8 cellular contexts compared by ENCODE assay signal in the genomic region with DNA sequence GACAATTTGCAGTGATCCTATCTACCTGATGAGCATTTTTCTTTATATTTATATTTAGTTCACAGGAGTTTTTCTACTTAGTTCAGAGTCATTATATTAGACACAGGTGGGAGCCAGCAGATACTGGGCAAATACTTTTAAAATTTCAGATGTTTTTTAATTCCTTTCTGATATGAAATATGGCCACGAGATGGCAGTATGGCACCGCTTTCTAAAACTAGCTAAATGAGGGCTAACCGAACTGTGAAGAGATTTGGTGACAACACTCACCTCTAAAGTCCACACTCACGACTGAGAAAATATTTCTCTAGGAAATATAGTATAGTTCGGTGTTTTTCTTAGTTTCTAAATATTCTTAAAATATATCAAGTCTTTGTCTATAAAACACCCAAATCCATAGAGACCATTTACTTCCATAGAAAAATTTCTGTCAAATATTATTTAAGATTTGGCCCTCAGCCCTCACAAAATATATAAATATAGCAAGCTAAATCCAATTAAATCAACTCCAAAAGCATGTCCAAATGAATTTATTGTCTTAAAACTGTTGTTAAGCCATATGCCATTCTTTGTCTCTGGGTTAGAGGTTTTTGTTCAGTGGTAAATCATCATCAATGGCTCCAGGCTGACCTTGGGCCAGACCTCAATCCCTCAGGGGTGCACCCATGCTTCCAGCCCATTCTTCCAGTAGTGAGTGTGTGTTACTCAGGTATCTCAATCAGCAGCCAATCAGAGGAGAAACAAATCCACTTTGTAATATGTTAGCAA.
DNase-seq lines count a peak whose midpoint lies in the region; ATAC-seq and TF ChIP-seq lines count a peak whose summit lies in the region.

No MANE protein-coding gene starts in this region.

- TF ChIP-seq CTCF in fibroblast of villous mesenchyme (IDR thresholded peaks at IDR 0.05; ENCODE audit: insufficient read depth, low read depth, low read length) (peak; percentile 59), progenitor cell of endocrine pancreas (IDR thresholded peaks at IDR 0.05; ENCODE audit: unreplicated experiment) (peak; percentile 74), uterus (IDR thresholded peaks at IDR 0.05) (peak; percentile 61 to 80 (median 76))

- H3K27ac ChIP-seq in uterus: no peak overlapping the region

- H3K36me3 ChIP-seq in uterus: no peaks in the 10 kb centered on the region

- H3K36me3 Mint-ChIP-seq in activated T-helper 1 cell treated with anti-CD3 and anti-CD28 coated beads, Interleukin-12 subunit alpha, Interleukin-12 subunit beta, Interleukin-2, Interleukin-4 antibody, amounts not matched to agents 30 ng/mL and 10 ng/mL and 1 ng/mL, durations not matched to agents 14 hours and 24 hours and 36 hours (ENCODE audit: low read depth): peaks cover 34% of the 10 kb centered on the region
- H3K36me3 Mint-ChIP-seq in progenitor cell of endocrine pancreas (ENCODE audit: insufficient read depth): peaks cover 17% of the 10 kb centered on the region

- ATAC-seq in GM21825 (IDR thresholded peaks at IDR 0.05; ENCODE audit: unreplicated experiment): no peak

- no peak for TF ChIP-seq EP300 in Ishikawa (IDR thresholded peaks at IDR 0.05; ENCODE audit: borderline replicate concordance)

- H3K9me3 Mint-ChIP-seq in activated T-helper 1 cell treated with anti-CD3 and anti-CD28 coated beads, Interleukin-12 subunit alpha, Interleukin-12 subunit beta, Interleukin-2, Interleukin-4 antibody, amounts not matched to agents 30 ng/mL and 10 ng/mL and 1 ng/mL, durations not matched to agents 14 hours and 24 hours and 36 hours: no peaks in the 10 kb centered on the region
- no peaks in the 10 kb centered on the region for H3K9me3 Mint-ChIP-seq in progenitor cell of endocrine pancreas (ENCODE audit: low read depth)

- TF ChIP-seq POLR2A in uterus (IDR thresholded peaks at IDR 0.05): no peak

- H3K27me3 ChIP-seq in uterus: no peaks in the 10 kb centered on the region

- DNase-seq in DMS153 (lab: John Stamatoyannopoulos, UW) (peak; percentile 3), RPMI8226 (peak; percentile 84), fibroblast of villous mesenchyme (ENCODE audit: low read depth) (peak; percentile 72), progenitor cell of endocrine pancreas (ENCODE audit: low spot score, unreplicated experiment) (peak; percentile 35), uterus (peak; percentile 33 to 60)
- peak; percentile 39 for DNase-seq in activated T-helper 1 cell treated with anti-CD3 and anti-CD28 coated beads, Interleukin-12 subunit alpha, Interleukin-12 subunit beta, Interleukin-2, Interleukin-4 antibody, amounts not matched to agents 30 ng/mL and 10 ng/mL and 1 ng/mL, durations not matched to agents 14 hours and 24 hours and 36 hours (ENCODE audit: low spot score)

- H3K27ac Mint-ChIP-seq in activated T-helper 1 cell treated with anti-CD3 and anti-CD28 coated beads, Interleukin-12 subunit alpha, Interleukin-12 subunit beta, Interleukin-2, Interleukin-4 antibody, amounts not matched to agents 30 ng/mL and 10 ng/mL and 1 ng/mL, durations not matched to agents 14 hours and 24 hours and 36 hours: no peak overlapping the region
- H3K27ac Mint-ChIP-seq in progenitor cell of endocrine pancreas: no peak overlapping the region

- no peaks in the 10 kb centered on the region for H3K4me1 ChIP-seq in uterus

- no peak overlapping the region for H3K4me3 Mint-ChIP-seq in activated T-helper 1 cell treated with anti-CD3 and anti-CD28 coated beads, Interleukin-12 subunit alpha, Interleukin-12 subunit beta, Interleukin-2, Interleukin-4 antibody, amounts not matched to agents 30 ng/mL and 10 ng/mL and 1 ng/mL, durations not matched to agents 14 hours and 24 hours and 36 hours
- no peak overlapping the region for H3K4me3 Mint-ChIP-seq in progenitor cell of endocrine pancreas (ENCODE audit: low read depth)

- H3K9me3 ChIP-seq in uterus: no peaks in the 10 kb centered on the region

- no peak overlapping the region for H3K4me3 ChIP-seq in fibroblast of villous mesenchyme (ENCODE audit: low read depth, low read length)
- H3K4me3 ChIP-seq in uterus: no peak overlapping the region

- H3K4me1 Mint-ChIP-seq in activated T-helper 1 cell treated with anti-CD3 and anti-CD28 coated beads, Interleukin-12 subunit alpha, Interleukin-12 subunit beta, Interleukin-2, Interleukin-4 antibody, amounts not matched to agents 30 ng/mL and 10 ng/mL and 1 ng/mL, durations not matched to agents 14 hours and 24 hours and 36 hours (ENCODE audit: low read depth): peaks cover 13% of the 10 kb centered on the region
- peaks cover 7% of the 10 kb centered on the region for H3K4me1 Mint-ChIP-seq in progenitor cell of endocrine pancreas (ENCODE audit: low read depth)

- TF ChIP-seq RAD21 in Ishikawa (IDR thresholded peaks at IDR 0.05; ENCODE audit: low read depth): peak; percentile 67

- no peaks in the 10 kb centered on the region for H3K27me3 Mint-ChIP-seq in activated T-helper 1 cell treated with anti-CD3 and anti-CD28 coated beads, Interleukin-12 subunit alpha, Interleukin-12 subunit beta, Interleukin-2, Interleukin-4 antibody, amounts not matched to agents 30 ng/mL and 10 ng/mL and 1 ng/mL, durations not matched to agents 14 hours and 24 hours and 36 hours (ENCODE audit: insufficient read depth)
- no peaks in the 10 kb centered on the region for H3K27me3 Mint-ChIP-seq in progenitor cell of endocrine pancreas

- intact Hi-C loops in activated T-helper 1 cell treated with anti-CD3 and anti-CD28 coated beads, Interleukin-12 subunit alpha, Interleukin-12 subunit beta, Interleukin-2, Interleukin-4 antibody, amounts not matched to agents 30 ng/mL and 10 ng/mL and 1 ng/mL, durations not matched to agents 14 hours and 24 hours and 36 hours (cut with micrococcal nuclease): loop anchor here (1.0 to 10.0 kb wide), 9 partner anchors 99 to 843 kb away; a partner anchor contains a TSS
- intact Hi-C loops in uterus (cut with DNase I; ENCODE audit: low total_unique reads): no loop called here

TF ChIP-seq in Ishikawa, 13 proteins besides CTCF, POLR2A, EP300 and RAD21:
- TF ChIP-seq EGR1 (IDR thresholded peaks at IDR 0.05) (no peak), TAF1 (IDR thresholded peaks at IDR 0.05; ENCODE audit: low read depth) (no peak)
- TF ChIP-seq, protein P1, sequence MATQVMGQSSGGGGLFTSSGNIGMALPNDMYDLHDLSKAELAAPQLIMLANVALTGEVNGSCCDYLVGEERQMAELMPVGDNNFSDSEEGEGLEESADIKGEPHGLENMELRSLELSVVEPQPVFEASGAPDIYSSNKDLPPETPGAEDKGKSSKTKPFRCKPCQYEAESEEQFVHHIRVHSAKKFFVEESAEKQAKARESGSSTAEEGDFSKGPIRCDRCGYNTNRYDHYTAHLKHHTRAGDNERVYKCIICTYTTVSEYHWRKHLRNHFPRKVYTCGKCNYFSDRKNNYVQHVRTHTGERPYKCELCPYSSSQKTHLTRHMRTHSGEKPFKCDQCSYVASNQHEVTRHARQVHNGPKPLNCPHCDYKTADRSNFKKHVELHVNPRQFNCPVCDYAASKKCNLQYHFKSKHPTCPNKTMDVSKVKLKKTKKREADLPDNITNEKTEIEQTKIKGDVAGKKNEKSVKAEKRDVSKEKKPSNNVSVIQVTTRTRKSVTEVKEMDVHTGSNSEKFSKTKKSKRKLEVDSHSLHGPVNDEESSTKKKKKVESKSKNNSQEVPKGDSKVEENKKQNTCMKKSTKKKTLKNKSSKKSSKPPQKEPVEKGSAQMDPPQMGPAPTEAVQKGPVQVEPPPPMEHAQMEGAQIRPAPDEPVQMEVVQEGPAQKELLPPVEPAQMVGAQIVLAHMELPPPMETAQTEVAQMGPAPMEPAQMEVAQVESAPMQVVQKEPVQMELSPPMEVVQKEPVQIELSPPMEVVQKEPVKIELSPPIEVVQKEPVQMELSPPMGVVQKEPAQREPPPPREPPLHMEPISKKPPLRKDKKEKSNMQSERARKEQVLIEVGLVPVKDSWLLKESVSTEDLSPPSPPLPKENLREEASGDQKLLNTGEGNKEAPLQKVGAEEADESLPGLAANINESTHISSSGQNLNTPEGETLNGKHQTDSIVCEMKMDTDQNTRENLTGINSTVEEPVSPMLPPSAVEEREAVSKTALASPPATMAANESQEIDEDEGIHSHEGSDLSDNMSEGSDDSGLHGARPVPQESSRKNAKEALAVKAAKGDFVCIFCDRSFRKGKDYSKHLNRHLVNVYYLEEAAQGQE (IDR thresholded peaks at IDR 0.05; ENCODE audit: low read depth): no peak

Comparison
In these comparisons a context has a peak if more than half of its experiments do, and no peak if none do; other contexts are left out.
1. DNase-seq: peak in every context shown above with its lines; median percentile 84 in RPMI8226; 72 in fibroblast of villous mesenchyme; 46 in uterus; 39 in activated T-helper 1 cell treated with anti-CD3 and anti-CD28 coated beads, Interleukin-12 subunit alpha, Interleukin-12 subunit beta, Interleukin-2, Interleukin-4 antibody, amounts not matched to agents 30 ng/mL and 10 ng/mL and 1 ng/mL, durations not matched to agents 14 hours and 24 hours and 36 hours; 35 in progenitor cell of endocrine pancreas; 3 in DMS153.